In the genomic region with DNA sequence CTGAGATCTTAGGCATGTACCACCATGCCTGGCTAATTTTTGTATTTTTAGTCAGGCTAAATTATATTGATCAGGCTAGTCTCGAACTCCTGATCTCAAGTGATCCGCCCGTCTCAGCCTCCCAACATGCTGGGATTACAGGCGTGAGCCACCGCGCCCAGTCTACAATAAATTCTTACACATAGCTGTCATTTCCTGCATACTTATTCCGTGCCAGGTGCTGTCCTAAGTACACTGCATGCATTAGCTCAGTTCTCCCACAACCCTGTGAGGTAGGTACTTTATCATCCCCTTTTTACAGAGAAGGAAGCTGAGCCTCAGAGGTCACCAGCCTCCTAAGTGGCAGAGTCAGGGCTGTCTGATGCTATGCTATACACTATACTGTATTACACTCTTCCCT, we compare ENCODE assay signal across 1 cellular context.
A peak's percentile ranks its signal among the peaks of the same experiment; 100 is the strongest.
TF ChIP-seq lines count a peak whose summit lies in the region.

No MANE protein-coding gene starts in this region.

TF ChIP-seq in A549, 52 proteins besides CTCF, POLR2A, EP300 and RAD21:
- TF ChIP-seq, protein P1, sequence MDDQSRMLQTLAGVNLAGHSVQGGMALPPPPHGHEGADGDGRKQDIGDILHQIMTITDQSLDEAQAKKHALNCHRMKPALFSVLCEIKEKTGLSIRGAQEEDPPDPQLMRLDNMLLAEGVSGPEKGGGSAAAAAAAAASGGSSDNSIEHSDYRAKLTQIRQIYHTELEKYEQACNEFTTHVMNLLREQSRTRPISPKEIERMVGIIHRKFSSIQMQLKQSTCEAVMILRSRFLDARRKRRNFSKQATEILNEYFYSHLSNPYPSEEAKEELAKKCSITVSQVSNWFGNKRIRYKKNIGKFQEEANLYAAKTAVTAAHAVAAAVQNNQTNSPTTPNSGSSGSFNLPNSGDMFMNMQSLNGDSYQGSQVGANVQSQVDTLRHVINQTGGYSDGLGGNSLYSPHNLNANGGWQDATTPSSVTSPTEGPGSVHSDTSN (IDR thresholded peaks at IDR 0.05): no peak
- no peak for TF ChIP-seq TP53 (CRISPR knock-in tag; IDR thresholded peaks at IDR 0.05)
- TF ChIP-seq, protein P2, sequence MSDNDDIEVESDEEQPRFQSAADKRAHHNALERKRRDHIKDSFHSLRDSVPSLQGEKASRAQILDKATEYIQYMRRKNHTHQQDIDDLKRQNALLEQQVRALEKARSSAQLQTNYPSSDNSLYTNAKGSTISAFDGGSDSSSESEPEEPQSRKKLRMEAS (IDR thresholded peaks at IDR 0.05): peak; percentile 33; the same call in 1 of the 2 replicates
- TF ChIP-seq NPAS2 (CRISPR knock-in tag; IDR thresholded peaks at IDR 0.05; ENCODE audit: borderline replicate concordance): 0 out of 2 replicates have a peak, but pooled peaks have one; percentile 37
- no peak for TF ChIP-seq HOXB5 (CRISPR knock-in tag; IDR thresholded peaks at IDR 0.05)
- no peak for TF ChIP-seq FOSB (CRISPR knock-in tag; IDR thresholded peaks at IDR 0.05)
- no peak for TF ChIP-seq HOXB13 (CRISPR knock-in tag; IDR thresholded peaks at IDR 0.05; ENCODE audit: low read depth)
- TF ChIP-seq, protein P3, sequence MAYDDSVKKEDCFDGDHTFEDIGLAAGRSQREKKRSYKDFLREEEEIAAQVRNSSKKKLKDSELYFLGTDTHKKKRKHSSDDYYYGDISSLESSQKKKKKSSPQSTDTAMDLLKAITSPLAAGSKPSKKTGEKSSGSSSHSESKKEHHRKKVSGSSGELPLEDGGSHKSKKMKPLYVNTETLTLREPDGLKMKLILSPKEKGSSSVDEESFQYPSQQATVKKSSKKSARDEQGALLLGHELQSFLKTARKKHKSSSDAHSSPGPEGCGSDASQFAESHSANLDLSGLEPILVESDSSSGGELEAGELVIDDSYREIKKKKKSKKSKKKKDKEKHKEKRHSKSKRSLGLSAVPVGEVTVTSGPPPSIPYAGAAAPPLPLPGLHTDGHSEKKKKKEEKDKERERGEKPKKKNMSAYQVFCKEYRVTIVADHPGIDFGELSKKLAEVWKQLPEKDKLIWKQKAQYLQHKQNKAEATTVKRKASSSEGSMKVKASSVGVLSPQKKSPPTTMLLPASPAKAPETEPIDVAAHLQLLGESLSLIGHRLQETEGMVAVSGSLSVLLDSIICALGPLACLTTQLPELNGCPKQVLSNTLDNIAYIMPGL (CRISPR knock-in tag; IDR thresholded peaks at IDR 0.05; ENCODE audit: borderline replicate concordance): no peak
- TF ChIP-seq, protein P4, sequence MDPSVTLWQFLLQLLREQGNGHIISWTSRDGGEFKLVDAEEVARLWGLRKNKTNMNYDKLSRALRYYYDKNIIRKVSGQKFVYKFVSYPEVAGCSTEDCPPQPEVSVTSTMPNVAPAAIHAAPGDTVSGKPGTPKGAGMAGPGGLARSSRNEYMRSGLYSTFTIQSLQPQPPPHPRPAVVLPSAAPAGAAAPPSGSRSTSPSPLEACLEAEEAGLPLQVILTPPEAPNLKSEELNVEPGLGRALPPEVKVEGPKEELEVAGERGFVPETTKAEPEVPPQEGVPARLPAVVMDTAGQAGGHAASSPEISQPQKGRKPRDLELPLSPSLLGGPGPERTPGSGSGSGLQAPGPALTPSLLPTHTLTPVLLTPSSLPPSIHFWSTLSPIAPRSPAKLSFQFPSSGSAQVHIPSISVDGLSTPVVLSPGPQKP (IDR thresholded peaks at IDR 0.05; ENCODE audit: low read depth, low read length): no peak
- TF ChIP-seq, protein P5, sequence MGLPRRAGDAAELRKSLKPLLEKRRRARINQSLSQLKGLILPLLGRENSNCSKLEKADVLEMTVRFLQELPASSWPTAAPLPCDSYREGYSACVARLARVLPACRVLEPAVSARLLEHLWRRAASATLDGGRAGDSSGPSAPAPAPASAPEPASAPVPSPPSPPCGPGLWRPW (IDR thresholded peaks at IDR 0.05): 0 out of 2 replicates have a peak, but pooled peaks have one; percentile 22
